ENCODE assay signal across 8 cellular contexts in genomic region chr2:73069855-73070650, GRCh38. TPM values are rescaled to one million over a fixed set of nuclear protein-coding genes. Genes with fewer than 3 reads are reported as not detected.
DNase-seq lines count a peak whose midpoint lies in the region; TF ChIP-seq lines count a peak whose summit lies in the region.

No MANE protein-coding gene starts in this region.

- peaks cover 7% of the 10 kb centered on the region for H3K27me3 Mint-ChIP-seq in activated T-helper 2 cell treated with anti-CD3 and anti-CD28 coated beads, Interferon-gamma antibody, Interleukin-2, Interleukin-4, amounts not matched to agents 10 μg/mL and 5 μg/mL and 100 μg/mL, durations not matched to agents 14 hours and 24 hours and 36 hours (ENCODE audit: low read depth)

- no peak for TF ChIP-seq EP300 in suprapubic skin (IDR thresholded peaks at IDR 0.05)

- no peak for TF ChIP-seq CTCF in suprapubic skin (IDR thresholded peaks at IDR 0.05)

- peak; percentile 20 for DNase-seq in ACHN
- DNase-seq in H7, result peak; percentile 26
- DNase-seq in activated T-helper 2 cell treated with anti-CD3 and anti-CD28 coated beads, Interferon-gamma antibody, Interleukin-2, Interleukin-4, amounts not matched to agents 10 μg/mL and 5 μg/mL and 100 μg/mL, durations not matched to agents 14 hours and 24 hours and 36 hours (ENCODE audit: low spot score), result no peak
- peak; percentile 44 for DNase-seq in islet precursor cell
- no peak for DNase-seq in suprapubic skin (ENCODE audit: low spot score in 2 of 2)
- no peak for DNase-seq in stimulated activated naive CD4-positive, alpha-beta T cell treated with Interleukin-2 at 50 U/mL for 16 hours (lab: John Stamatoyannopoulos, UW)
- DNase-seq in NCI-H69 (lab: John Stamatoyannopoulos, UW), result no peak
- no peak for DNase-seq in HuH-7 (ENCODE audit: low spot score)

- TF ChIP-seq POLR2A in suprapubic skin (IDR thresholded peaks at IDR 0.05), result no peak

- peak overlapping the region; percentile 31 for H3K27ac Mint-ChIP-seq in activated T-helper 2 cell treated with anti-CD3 and anti-CD28 coated beads, Interferon-gamma antibody, Interleukin-2, Interleukin-4, amounts not matched to agents 10 μg/mL and 5 μg/mL and 100 μg/mL, durations not matched to agents 14 hours and 24 hours and 36 hours

- no peaks in the 10 kb centered on the region; the same call in 1 of the 2 replicates for H3K36me3 ChIP-seq in H7 (replicated peaks; ENCODE audit: control insufficient read depth, insufficient read depth, low read length)
- peaks cover 4% of the 10 kb centered on the region for H3K36me3 ChIP-seq in suprapubic skin

- 13% methylated on average over 29 of the region's 30 CpGs for WGBS in suprapubic skin

- H3K4me3 Mint-ChIP-seq in activated T-helper 2 cell treated with anti-CD3 and anti-CD28 coated beads, Interferon-gamma antibody, Interleukin-2, Interleukin-4, amounts not matched to agents 10 μg/mL and 5 μg/mL and 100 μg/mL, durations not matched to agents 14 hours and 24 hours and 36 hours (ENCODE audit: low read depth), result peak overlapping the region; percentile 84

- H3K27me3 ChIP-seq in H7 (ENCODE audit: control insufficient read depth, insufficient read depth, low read length), result no peaks in the 10 kb centered on the region
- no peaks in the 10 kb centered on the region for H3K27me3 ChIP-seq in suprapubic skin

- peak overlapping the region; percentile 91 for H3K27ac ChIP-seq in suprapubic skin

- H3K4me1 ChIP-seq in suprapubic skin, result peaks cover 35% of the 10 kb centered on the region

- intact Hi-C loops in activated T-helper 2 cell treated with anti-CD3 and anti-CD28 coated beads, Interferon-gamma antibody, Interleukin-2, Interleukin-4, amounts not matched to agents 10 μg/mL and 5 μg/mL and 100 μg/mL, durations not matched to agents 14 hours and 24 hours and 36 hours (cut with micrococcal nuclease), result loop anchor here (1.0 to 5.0 kb wide), 7 partner anchors 43 to 1762 kb away; partner anchors contain the start of genes FBXO41, HK2, PRADC1 and RAB11FIP5

- H3K4me3 ChIP-seq in H7 (ENCODE audit: insufficient read depth, low read depth, low read length) (peak overlapping the region; percentile 94), suprapubic skin (peak overlapping the region; percentile 95)

- H3K9me3 ChIP-seq in suprapubic skin, result no peaks in the 10 kb centered on the region

- H3K36me3 Mint-ChIP-seq in activated T-helper 2 cell treated with anti-CD3 and anti-CD28 coated beads, Interferon-gamma antibody, Interleukin-2, Interleukin-4, amounts not matched to agents 10 μg/mL and 5 μg/mL and 100 μg/mL, durations not matched to agents 14 hours and 24 hours and 36 hours (ENCODE audit: low read depth), result no peaks in the 10 kb centered on the region

- H3K4me1 Mint-ChIP-seq in activated T-helper 2 cell treated with anti-CD3 and anti-CD28 coated beads, Interferon-gamma antibody, Interleukin-2, Interleukin-4, amounts not matched to agents 10 μg/mL and 5 μg/mL and 100 μg/mL, durations not matched to agents 14 hours and 24 hours and 36 hours (ENCODE audit: low read depth), result peaks cover 25% of the 10 kb centered on the region

- in situ Hi-C loops in ACHN (cut with HindIII; ENCODE audit: low pct_ligation_motif_present, low pct_unique_long_range_greater_than_20kb, low sequenced_read_pairs), result no loop called here

- H3K9me3 Mint-ChIP-seq in activated T-helper 2 cell treated with anti-CD3 and anti-CD28 coated beads, Interferon-gamma antibody, Interleukin-2, Interleukin-4, amounts not matched to agents 10 μg/mL and 5 μg/mL and 100 μg/mL, durations not matched to agents 14 hours and 24 hours and 36 hours, result no peaks in the 10 kb centered on the region

RNA-seq across cellular contexts. Expression of gene SFXN5, which starts 1.5 kb away (rescaled TPM):
- 19.4 and 23.9 TPM in 2 replicates for total RNA-seq in H7 (2014; rRNA removed; shearing (Covaris generic))
- 18.4 and 18.5 TPM in 2 replicates for total RNA-seq in activated T-helper 2 cell treated with anti-CD3 and anti-CD28 coated beads, Interferon-gamma antibody, Interleukin-2, Interleukin-4, amounts not matched to agents 10 μg/mL and 5 μg/mL and 100 μg/mL, durations not matched to agents 14 hours and 24 hours and 36 hours
- 10 to 100 TPM; 11.9 to 25.7 (median 18.8) TPM for total RNA-seq in suprapubic skin

RNA-seq across cellular contexts. Expression of gene RAB11FIP5, which starts 42.7 kb away (rescaled TPM):
- 12.4 and 16.7 TPM in 2 replicates for total RNA-seq in H7 (2014; rRNA removed; shearing (Covaris generic))
- 10.7 and 11.7 TPM in 2 replicates for total RNA-seq in activated T-helper 2 cell treated with anti-CD3 and anti-CD28 coated beads, Interferon-gamma antibody, Interleukin-2, Interleukin-4, amounts not matched to agents 10 μg/mL and 5 μg/mL and 100 μg/mL, durations not matched to agents 14 hours and 24 hours and 36 hours
- total RNA-seq in suprapubic skin, result 10 to 100 TPM; 24.9 to 39.5 (median 29.1) TPM

Comparison
In these comparisons a context has a peak if more than half of its experiments do, and no peak if none do; other contexts are left out.
1. DNase-seq: peak in ACHN (single experiment), H7 (single experiment) and islet precursor cell (single experiment); none in activated T-helper 2 cell treated with anti-CD3 and anti-CD28 coated beads, Interferon-gamma antibody, Interleukin-2, Interleukin-4, amounts not matched to agents 10 μg/mL and 5 μg/mL and 100 μg/mL, durations not matched to agents 14 hours and 24 hours and 36 hours (single experiment), suprapubic skin (0 of 2), stimulated activated naive CD4-positive, alpha-beta T cell treated with Interleukin-2 at 50 U/mL for 16 hours (single experiment), NCI-H69 (single experiment) and HuH-7 (single experiment).